Comparison of ENCODE assay signal across 20 cellular contexts in genomic region chr21:45333583-45334121, GRCh38. TPM values are rescaled to one million over a fixed set of nuclear protein-coding genes. Genes with fewer than 3 reads are reported as not detected.
A peak's percentile ranks its signal among the peaks of the same experiment; 100 is the strongest.
DNase-seq lines count a peak whose midpoint lies in the region; ATAC-seq and TF ChIP-seq lines count a peak whose summit lies in the region.
"Had no signal": no experiment of that assay in that cellular context is flagged by ENCODE, and none has a peak within 500 bp of the region (broad histone marks: within the 10 kb centered on the region; RNA-seq: fewer than 3 reads in every experiment).

No MANE protein-coding gene starts in this region.

- H2BK15ac ChIP-seq in IMR-90 (ENCODE audit: low read depth, low read length), result peak overlapping the region; percentile 44; the same call in 2 of the 3 replicates

- peak overlapping the region; percentile 0 for H4K5ac ChIP-seq in IMR-90 (ENCODE audit: low read depth, low read length)

- peaks cover 13% of the 10 kb centered on the region for H3K27me3 Mint-ChIP-seq in neural progenitor cell (ENCODE audit: insufficient read depth, low read depth)
- H3K27me3 Mint-ChIP-seq in activated CD4-positive, alpha-beta memory T cell treated with anti-CD3 and anti-CD28 coated beads, Interleukin-2, amount 10 ng/mL, durations not matched to agents 7 days and 5 days, result peaks cover 4% of the 10 kb centered on the region
- H3K27me3 Mint-ChIP-seq: dendritic cell treated with granulocyte-macrophage colony-stimulating factor and Interleukin-4, amounts not matched to agents 40 ng/mL and 50 ng/mL, for 4 days had no signal

- peaks cover 12% of the 10 kb centered on the region; the same call in 1 of the 2 replicates for H3K9me1 ChIP-seq in IMR-90 (ENCODE audit: insufficient read depth, low read length)

- ATAC-seq in IMR-90 (ENCODE audit: low read depth), result no peak

- no peaks in the 10 kb centered on the region for H3K36me3 ChIP-seq in IMR-90 (ENCODE audit: control insufficient read depth, insufficient read depth, low read length)
- no peaks in the 10 kb centered on the region for H3K36me3 ChIP-seq in neural progenitor cell
- H3K36me3 ChIP-seq: esophagus squamous epithelium had no signal

- H3K4me1 Mint-ChIP-seq in neural progenitor cell, result peaks cover 48% of the 10 kb centered on the region
- no peaks in the 10 kb centered on the region for H3K4me1 Mint-ChIP-seq in activated CD4-positive, alpha-beta memory T cell treated with anti-CD3 and anti-CD28 coated beads, Interleukin-2, amount 10 ng/mL, durations not matched to agents 7 days and 5 days
- H3K4me1 Mint-ChIP-seq: B cell had no signal

- dilution Hi-C loops in IMR-90 (cut with HindIII; ENCODE audit: low sequenced_read_pairs, unreplicated experiment), result no loop called here

- TF ChIP-seq CTCF in AG10803 (conservative IDR thresholded peaks at IDR 0.05; ENCODE audit: low read length) (no peak), IMR-90 (conservative IDR thresholded peaks at IDR 0.05; ENCODE audit: low read depth, low read length) (no peak), choroid plexus epithelial cell (conservative IDR thresholded peaks at IDR 0.05; ENCODE audit: low read depth, low read length) (no peak), neural progenitor cell (IDR thresholded peaks at IDR 0.05) (no peak)

- H3K23ac ChIP-seq in IMR-90 (ENCODE audit: low read depth, low read length), result 0 out of 2 replicates have a peak overlapping the region, but pooled peaks have one; percentile 32

- peak overlapping the region; percentile 46 for H2AFZ ChIP-seq in IMR-90 (replicated peaks; ENCODE audit: low read length, poor library complexity)
- H2AFZ ChIP-seq in neural progenitor cell (replicated peaks), result peak overlapping the region; percentile 46
- H2AFZ ChIP-seq: GM23248 had no signal

- H3F3A ChIP-seq in neural progenitor cell (ENCODE audit: low read depth), result peaks cover 3% of the 10 kb centered on the region

- H3K9me3 Mint-ChIP-seq in neural progenitor cell, result no peaks in the 10 kb centered on the region
- no peaks in the 10 kb centered on the region for H3K9me3 Mint-ChIP-seq in activated CD4-positive, alpha-beta memory T cell treated with anti-CD3 and anti-CD28 coated beads, Interleukin-2, amount 10 ng/mL, durations not matched to agents 7 days and 5 days
- H3K9me3 Mint-ChIP-seq: dendritic cell treated with granulocyte-macrophage colony-stimulating factor and Interleukin-4, amounts not matched to agents 40 ng/mL and 50 ng/mL, for 4 days had no signal

- peak overlapping the region; percentile 1 for H2BK5ac ChIP-seq in IMR-90 (ENCODE audit: low read depth, low read length, poor library complexity, severe bottlenecking)

- H3K79me1 ChIP-seq in IMR-90 (ENCODE audit: low read depth in 1 of 2, low read length in 2 of 2), result peaks cover 0 to 7% of the 10 kb centered on the region in 2 experiments; a peak in 1 of 4 replicates

- H3K79me2 ChIP-seq in neural progenitor cell (ENCODE audit: low read depth), result no peaks in the 10 kb centered on the region

- H4K8ac ChIP-seq in IMR-90 (ENCODE audit: low read depth in 2 of 2, low read length in 2 of 2), result peak overlapping the region; percentile 34 to 82; a peak in 3 of 4 replicates

- H4K91ac ChIP-seq in IMR-90 (ENCODE audit: insufficient read depth, low read depth, low read length), result peak overlapping the region; percentile 92

- peak overlapping the region; percentile 88 for H2BK120ac ChIP-seq in IMR-90 (ENCODE audit: low read depth, low read length)

- H3K9me3 ChIP-seq in IMR-90 (ENCODE audit: control insufficient read depth, insufficient read depth, low read length) (no peaks in the 10 kb centered on the region), neural progenitor cell (ENCODE audit: low read depth) (no peaks in the 10 kb centered on the region)
- H3K9me3 ChIP-seq: esophagus squamous epithelium had no signal

- H3K36me3 Mint-ChIP-seq in neural progenitor cell, result no peaks in the 10 kb centered on the region
- H3K36me3 Mint-ChIP-seq in activated CD4-positive, alpha-beta memory T cell treated with anti-CD3 and anti-CD28 coated beads, Interleukin-2, amount 10 ng/mL, durations not matched to agents 7 days and 5 days (ENCODE audit: low read depth), result no peaks in the 10 kb centered on the region

- peak overlapping the region; percentile 72 for H3K18ac ChIP-seq in IMR-90 (ENCODE audit: low read depth, low read length)

- H3K56ac ChIP-seq in IMR-90 (ENCODE audit: extremely low read depth, insufficient read depth, low read length), result no peak overlapping the region

- no peak for TF ChIP-seq POLR2A in IMR-90 (IDR thresholded peaks at IDR 0.05; ENCODE audit: low read depth, low read length)

- H3K27me3 ChIP-seq in IMR-90 (ENCODE audit: control insufficient read depth, insufficient read depth, low read length) (no peaks in the 10 kb centered on the region), neural progenitor cell (no peaks in the 10 kb centered on the region)

- no peak overlapping the region for H3K4me3 ChIP-seq in AG10803 (ENCODE audit: low read length)
- no peak overlapping the region for H3K4me3 ChIP-seq in IMR-90 (ENCODE audit: insufficient read depth, low read depth, low read length)
- H3K4me3 ChIP-seq in choroid plexus epithelial cell (ENCODE audit: low read depth, low read length), result no peak overlapping the region
- H3K4me3 ChIP-seq in neural progenitor cell, result no peak overlapping the region
- H3K4me3 ChIP-seq: esophagus squamous epithelium, GM23248 had no signal

- H3K4me1 ChIP-seq in IMR-90 (ENCODE audit: control insufficient read depth, insufficient read depth, low read length), result peaks cover 38% of the 10 kb centered on the region
- peaks cover 35% of the 10 kb centered on the region for H3K4me1 ChIP-seq in neural progenitor cell

- H4K20me1 ChIP-seq in IMR-90 (ENCODE audit: insufficient read depth, low read length) (no peaks in the 10 kb centered on the region), neural progenitor cell (ENCODE audit: low read depth) (no peaks in the 10 kb centered on the region)

- DNase-seq in AG10803 (ENCODE audit: low read depth) (peak; percentile 49), IMR-90 (peak; percentile 57), choroid plexus epithelial cell (ENCODE audit: low read depth) (peak; percentile 73), neural progenitor cell (ENCODE audit: low spot score) (no peak), NCI-H345 treated with DMSO at 0.1 percent for 48 hours (lab: John Stamatoyannopoulos, UW; ENCODE audit: unreplicated experiment) (no peak), NCI-H82 (lab: John Stamatoyannopoulos, UW) (no peak), NCI-H2196 treated with DMSO at 0.1 percent for 48 hours (lab: John Stamatoyannopoulos, UW; ENCODE audit: unreplicated experiment) (no peak)
- DNase-seq in activated CD4-positive, alpha-beta memory T cell treated with anti-CD3 and anti-CD28 coated beads, Interleukin-2, amount 10 ng/mL, durations not matched to agents 7 days and 5 days, result no peak
- DNase-seq: activated CD4-positive, alpha-beta T cell treated with anti-CD3 and anti-CD28 coated beads for 48 hours; activated T-cell treated with anti-CD3 and anti-CD28 coated beads, Interleukin-2, amount 50 U/mL, for 48 hours; amniotic stem cell; DMS53; esophagus squamous epithelium; GM23248; hypothalamus; MV-4-11; stimulated activated naive CD4-positive, alpha-beta T cell; T-helper 2 cell had no signal

- H2BK20ac ChIP-seq in IMR-90 (ENCODE audit: low read depth, low read length), result peak overlapping the region; percentile 83

- in situ Hi-C loops in IMR-90 (cut with MboI; ENCODE audit: low sequenced_read_pairs), result no loop called here

- H3K4ac ChIP-seq in IMR-90 (ENCODE audit: low read depth, low read length), result peak overlapping the region; percentile 88

- CTCF ChIA-PET in IMR-90 (lab: Yijun Ruan, JAX), result no interaction called here
- CTCF ChIA-PET in activated CD4-positive, alpha-beta memory T cell treated with anti-CD3 and anti-CD28 coated beads, Interleukin-2, amount 10 ng/mL, durations not matched to agents 7 days and 5 days (lab: Charles Lee), result no interaction called here

- H2AK9ac ChIP-seq in IMR-90 (replicated peaks; ENCODE audit: low read depth, low read length, poor library complexity), result peak overlapping the region; percentile 74

- 0 out of 2 replicates have a peak overlapping the region, but pooled peaks have one; percentile 12 for H3K9ac ChIP-seq in IMR-90 (ENCODE audit: low read depth, low read length)
- no peak overlapping the region for H3K9ac ChIP-seq in neural progenitor cell
- H3K9ac ChIP-seq: GM23248 had no signal

- intact Hi-C loops in IMR-90 (cut with micrococcal nuclease), result no loop called here

- TF ChIP-seq RAD21 in IMR-90 (IDR thresholded peaks at IDR 0.05; ENCODE audit: low read length), result no peak

- peak overlapping the region; percentile 93 for H2AK5ac ChIP-seq in IMR-90 (ENCODE audit: low read depth, low read length)

- POLR2A ChIA-PET in IMR-90 (lab: Charles Lee; ENCODE audit: unreplicated experiment), result no interaction called here
- POLR2A ChIA-PET in activated CD4-positive, alpha-beta memory T cell treated with anti-CD3 and anti-CD28 coated beads, Interleukin-2, amount 10 ng/mL, durations not matched to agents 7 days and 5 days (lab: Charles Lee), result no interaction called here

- peak overlapping the region; percentile 5 for H3K4me3 Mint-ChIP-seq in neural progenitor cell
- H3K4me3 Mint-ChIP-seq in activated CD4-positive, alpha-beta memory T cell treated with anti-CD3 and anti-CD28 coated beads, Interleukin-2, amount 10 ng/mL, durations not matched to agents 7 days and 5 days, result no peak overlapping the region
- H3K4me3 Mint-ChIP-seq: B cell; dendritic cell treated with granulocyte-macrophage colony-stimulating factor and Interleukin-4, amounts not matched to agents 40 ng/mL and 50 ng/mL, for 4 days had no signal

- H3K4me2 ChIP-seq in IMR-90 (ENCODE audit: low read depth, low read length) (no peak overlapping the region), neural progenitor cell (no peak overlapping the region)

- peak overlapping the region; percentile 35 for H3K27ac Mint-ChIP-seq in neural progenitor cell
- no peak overlapping the region for H3K27ac Mint-ChIP-seq in activated CD4-positive, alpha-beta memory T cell treated with anti-CD3 and anti-CD28 coated beads, Interleukin-2, amount 10 ng/mL, durations not matched to agents 7 days and 5 days
- H3K27ac Mint-ChIP-seq: B cell; dendritic cell treated with granulocyte-macrophage colony-stimulating factor and Interleukin-4, amounts not matched to agents 40 ng/mL and 50 ng/mL, for 4 days had no signal

- peak overlapping the region; percentile 27 for H3K14ac ChIP-seq in IMR-90 (replicated peaks; ENCODE audit: low read depth, low read length)

- WGBS in IMR-90 (ENCODE audit: extremely low coverage in 2 of 2, insufficient read length in 1 of 2), 2 experiments, result 71% methylated on average over 8 of the region's 18 CpGs; no CpG with 5 or more reads in 1 of the 2 experiments

- H3K27ac ChIP-seq in IMR-90 (ENCODE audit: insufficient read depth, low read length) (peak overlapping the region; percentile 11; the same call in 1 of the 2 replicates), neural progenitor cell (no peak overlapping the region)
- H3K27ac ChIP-seq: esophagus squamous epithelium, GM23248 had no signal

- BruUV-seq in IMR-90 (replicated peaks; lab: Mats Ljungman, UMichigan), result no TSS peak

RNA-seq across cellular contexts. Expression of gene POFUT2, which starts 46.0 kb away (rescaled TPM):
- total RNA-seq in IMR-90 (2012; rRNA removed) (18.8 and 23.9 TPM in 2 replicates), neural progenitor cell (ENCODE audit: low replicate concordance) (28.5 and 42.7 TPM in 2 replicates)
- polyA plus RNA-seq in IMR-90 (2012; rRNA removed), result 58.5 and 59.3 TPM in 2 replicates
- polyA plus RNA-seq in IMR-90 (2012; cell fraction: cytosol; rRNA removed), result 46.5 and 53.6 TPM in 2 replicates
- polyA plus RNA-seq in IMR-90 (2012; cell fraction: nucleus; rRNA removed; ENCODE audit: low replicate concordance), result 236 and 251 TPM in 2 replicates
- 10 to 100 TPM; 23.5 to 25.1 TPM for total RNA-seq in activated CD4-positive, alpha-beta memory T cell treated with anti-CD3 and anti-CD28 coated beads, Interleukin-2, amount 10 ng/mL, durations not matched to agents 7 days and 5 days

Comparison
In these comparisons a context has a peak if more than half of its experiments do, and no peak if none do; other contexts are left out.
1. DNase-seq: peak in AG10803 (single experiment), IMR-90 (single experiment) and choroid plexus epithelial cell (single experiment); none in neural progenitor cell (single experiment), activated CD4-positive, alpha-beta memory T cell treated with anti-CD3 and anti-CD28 coated beads, Interleukin-2, amount 10 ng/mL, durations not matched to agents 7 days and 5 days (single experiment), NCI-H345 treated with DMSO at 0.1 percent for 48 hours (single experiment), NCI-H82 (single experiment) and NCI-H2196 treated with DMSO at 0.1 percent for 48 hours (single experiment).